Comparison of ENCODE assay signal across 9 cellular contexts in genomic region chr9:93116049-93116961, GRCh38. TPM values are rescaled to one million over a fixed set of nuclear protein-coding genes. Genes with fewer than 3 reads are reported as not detected.
DNase-seq lines count a peak whose midpoint lies in the region; ATAC-seq and TF ChIP-seq lines count a peak whose summit lies in the region.
"Had no signal": no experiment of that assay in that cellular context is flagged by ENCODE, and none has a peak within 500 bp of the region (broad histone marks: within the 10 kb centered on the region; RNA-seq: fewer than 3 reads in every experiment).

No MANE protein-coding gene starts in this region.

- peak overlapping the region; percentile 84 for H3K4ac ChIP-seq in neuronal stem cell (ENCODE audit: low read length)

- no peak overlapping the region for H3K4me3 ChIP-seq in AG10803 (ENCODE audit: low read length)
- no peak overlapping the region for H3K4me3 ChIP-seq in fibroblast of mammary gland (ENCODE audit: control insufficient read depth, low read depth, low read length)
- H3K4me3 ChIP-seq in neuronal stem cell (ENCODE audit: low read length in 2 of 2): peak overlapping the region in 1 of 2 donors; percentile 46

- DNase-seq in AG10803 (ENCODE audit: low read depth) (peak; percentile 75), NCI-H460 (ENCODE audit: extremely low read depth, low read depth) (peak; percentile 58), fibroblast of mammary gland (ENCODE audit: low read depth) (peak; percentile 85), neuronal stem cell (ENCODE audit: low spot score) (no peak), NCI-H2227 treated with DMSO at 0.1 percent for 48 hours (lab: John Stamatoyannopoulos, UW) (no peak), endothelial cell (ENCODE audit: low spot score) (no peak)

- H4K8ac ChIP-seq in neuronal stem cell (ENCODE audit: low read depth, low read length): peak overlapping the region; percentile 82

- H3K36me3 Mint-ChIP-seq in endothelial cell (ENCODE audit: low read depth, unreplicated experiment): no peaks in the 10 kb centered on the region
- H3K36me3 Mint-ChIP-seq: activated naive CD4-positive, alpha-beta T cell treated with anti-CD3 and anti-CD28 coated beads, Interleukin-2, amount 50 U/mL, for 72 hours had no signal

- H4K91ac ChIP-seq in neuronal stem cell (ENCODE audit: low read depth, low read length, poor library complexity): no peak overlapping the region

- H3K27ac ChIP-seq in neuronal stem cell (replicated peaks; ENCODE audit: low read length): no peak overlapping the region

- peak overlapping the region; percentile 17 for H3K23ac ChIP-seq in neuronal stem cell (ENCODE audit: low read depth, low read length, poor library complexity)

- H2BK12ac ChIP-seq in neuronal stem cell (ENCODE audit: low read length): no peak overlapping the region

- H3K79me1 ChIP-seq in neuronal stem cell (ENCODE audit: low read depth, low read length): no peaks in the 10 kb centered on the region

- H2BK5ac ChIP-seq in neuronal stem cell (ENCODE audit: low read length): no peak overlapping the region

- H3K9me3 ChIP-seq in neuronal stem cell (replicated peaks in 1 of 2; ENCODE audit: control insufficient read depth in 2 of 2, insufficient read depth in 1 of 2, low read depth in 1 of 2, low read length in 2 of 2): no peaks in the 10 kb centered on the region

- no peak overlapping the region for H3K4me3 Mint-ChIP-seq in endothelial cell (ENCODE audit: unreplicated experiment)

- peaks cover 0 to 5% of the 10 kb centered on the region in 2 donors for H3K4me1 ChIP-seq in neuronal stem cell (ENCODE audit: control insufficient read depth in 2 of 2, insufficient read depth in 1 of 2, low read depth in 1 of 2, low read length in 2 of 2)

- peak overlapping the region; percentile 24 for H3K9ac ChIP-seq in neuronal stem cell (ENCODE audit: low read depth, low read length, poor library complexity)

- no peaks in the 10 kb centered on the region for H3K27me3 ChIP-seq in neuronal stem cell (ENCODE audit: control insufficient read depth in 3 of 3, insufficient read depth in 3 of 3, low read depth in 1 of 3, low read length in 3 of 3)

- ATAC-seq in HG03342 (IDR thresholded peaks at IDR 0.05; ENCODE audit: unreplicated experiment): no peak
- ATAC-seq in activated CD4-positive, CD25-positive, alpha-beta regulatory T cell treated with anti-CD3 and anti-CD28 coated beads, Interleukin-2, amount 50 U/mL, for 24 hours: no peak
- ATAC-seq: activated naive CD4-positive, alpha-beta T cell treated with anti-CD3 and anti-CD28 coated beads, Interleukin-2, amount 50 U/mL, for 72 hours had no signal

- no peak overlapping the region for H3K27ac Mint-ChIP-seq in endothelial cell (ENCODE audit: unreplicated experiment)

- H3K4me2 ChIP-seq in neuronal stem cell (ENCODE audit: insufficient read depth, low read length, poor library complexity, severe bottlenecking): peak overlapping the region; percentile 11

- no peak overlapping the region for H2BK120ac ChIP-seq in neuronal stem cell (ENCODE audit: low read depth, low read length)

- peak overlapping the region; percentile 64 for H3K14ac ChIP-seq in neuronal stem cell (ENCODE audit: low read length)

- no peaks in the 10 kb centered on the region for H3K9me3 Mint-ChIP-seq in endothelial cell (ENCODE audit: unreplicated experiment)
- H3K9me3 Mint-ChIP-seq: activated naive CD4-positive, alpha-beta T cell treated with anti-CD3 and anti-CD28 coated beads, Interleukin-2, amount 50 U/mL, for 72 hours had no signal

- peak overlapping the region; percentile 84 for H2AK5ac ChIP-seq in neuronal stem cell (ENCODE audit: low read depth, low read length)

- H3K27me3 Mint-ChIP-seq in endothelial cell (ENCODE audit: unreplicated experiment): peaks cover 5% of the 10 kb centered on the region

- no peaks in the 10 kb centered on the region for H3K4me1 Mint-ChIP-seq in endothelial cell (ENCODE audit: unreplicated experiment)

- no CpG with 5 or more reads among the region's 17 CpGs for WGBS in neuronal stem cell (ENCODE audit: extremely low coverage in 2 of 2, insufficient read length in 2 of 2, insufficient replicate concordance in 1 of 2), 2 donors

- peak overlapping the region; percentile 15 for H2BK15ac ChIP-seq in neuronal stem cell (ENCODE audit: low read length)

- no peak overlapping the region for H2AFZ ChIP-seq in neuronal stem cell (ENCODE audit: low read length)

- no peaks in the 10 kb centered on the region for H3K36me3 ChIP-seq in neuronal stem cell (replicated peaks in 1 of 2; ENCODE audit: control insufficient read depth in 2 of 2, insufficient read depth in 2 of 2, low read length in 2 of 2)

- TF ChIP-seq CTCF in AG10803 (conservative IDR thresholded peaks at IDR 0.05; ENCODE audit: low read length) (no peak), fibroblast of mammary gland (conservative IDR thresholded peaks at IDR 0.05; ENCODE audit: control insufficient read depth, insufficient read depth, low read depth, low read length) (no peak), endothelial cell (IDR thresholded peaks at IDR 0.05; ENCODE audit: unreplicated experiment) (no peak)

- H3K18ac ChIP-seq in neuronal stem cell (ENCODE audit: low read length): peak overlapping the region; percentile 15

RNA-seq across cellular contexts. Expression of gene NINJ1, which starts 17.7 kb away (rescaled TPM):
- 69.1 and 74.2 TPM in 2 replicates for total RNA-seq in NCI-H460 (2014; rRNA removed; shearing (Covaris generic))
- 53.5 and 54.9 TPM in 2 replicates for polyA plus RNA-seq in NCI-H460 (2014; cell fraction: nucleus; rRNA removed)
- polyA plus RNA-seq in neuronal stem cell (2013, experiment 1 of 2): 36.0 TPM
- polyA plus RNA-seq in neuronal stem cell (2013, experiment 2 of 2): 35.7 TPM
- total RNA-seq in endothelial cell (ENCODE audit: unreplicated experiment): 34.2 TPM

RNA-seq across cellular contexts. Expression of gene CARD19, which starts 20.3 kb away (rescaled TPM):
- total RNA-seq in NCI-H460 (2014; rRNA removed; shearing (Covaris generic)): 62.7 and 74.8 TPM in 2 replicates
- 129 and 171 TPM in 2 replicates for polyA plus RNA-seq in NCI-H460 (2014; cell fraction: nucleus; rRNA removed)
- polyA plus RNA-seq in neuronal stem cell (2013, experiment 1 of 2): 23.2 TPM
- 20.4 TPM for polyA plus RNA-seq in neuronal stem cell (2013, experiment 2 of 2)
- total RNA-seq in endothelial cell (ENCODE audit: unreplicated experiment): 13.2 TPM

RNA-seq across cellular contexts. Expression of gene SUSD3, which starts 57.8 kb away (rescaled TPM):
- 0.27 and 0.32 TPM in 2 replicates for total RNA-seq in NCI-H460 (2014; rRNA removed; shearing (Covaris generic))
- 0.53 TPM in 2 replicates for polyA plus RNA-seq in NCI-H460 (2014; cell fraction: nucleus; rRNA removed)
- polyA plus RNA-seq in neuronal stem cell (2013, experiment 1 of 2): 1.9 TPM
- polyA plus RNA-seq in neuronal stem cell (2013, experiment 2 of 2): 2.0 TPM
- total RNA-seq in endothelial cell (ENCODE audit: unreplicated experiment): 1.2 TPM

Comparison
In these comparisons a context has a peak if more than half of its experiments do, and no peak if none do; other contexts are left out.
1. DNase-seq: peak in AG10803 (single experiment), NCI-H460 (single experiment) and fibroblast of mammary gland (single experiment); none in neuronal stem cell (single experiment), NCI-H2227 treated with DMSO at 0.1 percent for 48 hours (single experiment) and endothelial cell (single experiment).